In genomic region chr10:133442967-133443924, GRCh38 we compare ENCODE assay signal across 2 cellular contexts.
TF ChIP-seq lines count a peak whose summit lies in the region.

No MANE protein-coding gene starts in this region.

TF ChIP-seq in SK-N-SH, 30 proteins besides CTCF, POLR2A, EP300 and RAD21 (continued from another document):
- TF ChIP-seq MEF2A (IDR thresholded peaks at IDR 0.05; ENCODE audit: borderline replicate concordance, low read depth) (no peak), IRF3 (IDR thresholded peaks at IDR 0.05; ENCODE audit: low read depth, low read length) (no peak), FOXJ3 (CRISPR knock-in tag; IDR thresholded peaks at IDR 0.05) (no peak), MAX (IDR thresholded peaks at IDR 0.05; ENCODE audit: low read depth) (no peak), TCF12 (IDR thresholded peaks at IDR 0.05) (no peak), USF2 (IDR thresholded peaks at IDR 0.05; ENCODE audit: borderline replicate concordance, low read depth, low read length) (no peak), CHD2 (IDR thresholded peaks at IDR 0.05; ENCODE audit: low read length, partially characterized antibody) (no peak), REST (IDR thresholded peaks at IDR 0.05; ENCODE audit: low read depth, low read length) (no peak), EZH2phosphoT487 (IDR thresholded peaks at IDR 0.05; ENCODE audit: borderline replicate concordance, low read depth) (no peak), USF1 (IDR thresholded peaks at IDR 0.05; ENCODE audit: borderline replicate concordance, low read depth) (no peak), ELF1 (IDR thresholded peaks at IDR 0.05) (no peak), NRF1 (IDR thresholded peaks at IDR 0.05; ENCODE audit: low read depth, low read length) (no peak)

TF ChIP-seq in SK-N-SH treated with all-trans-retinoic acid at 6 μM for 48 hours, 23 proteins besides CTCF, POLR2A, EP300 and RAD21 (continued from another document):
- no peak for TF ChIP-seq ZNF565 (CRISPR knock-in tag; conservative IDR thresholded peaks at IDR 0.05; ENCODE audit: low read depth)
- no peak for TF ChIP-seq ISL1 (CRISPR knock-in tag; IDR thresholded peaks at IDR 0.05)
- TF ChIP-seq POU6F1 (CRISPR knock-in tag; IDR thresholded peaks at IDR 0.05; ENCODE audit: borderline replicate concordance, low read depth): no peak
